ENCODE assay signal across 8 cellular contexts in genomic region chr7:28885771-28886170, GRCh38.
"Had no signal": no experiment of that assay in that cellular context is flagged by ENCODE, and none has a peak within 500 bp of the region (broad histone marks: within the 10 kb centered on the region; RNA-seq: fewer than 3 reads in every experiment).

No MANE protein-coding gene starts in this region.

- ATAC-seq: HepG2, K562 had no signal

- DNase-seq: IMR-90, KBM-7, KG1 had no signal

- H3K27ac ChIP-seq: HL-60, KMS-11 had no signal

- H3K4me2 ChIP-seq: KMS-11 had no signal

- H3K9ac ChIP-seq: KMS-11 had no signal

- FAIRE-seq: HepG2, HTR-8/SVneo, K562 had no signal

- H3K4me3 ChIP-seq: K562 had no signal
